ENCODE assay signal across 18 cellular contexts in genomic region chr3:130761730-130762311, GRCh38. TPM values are rescaled to one million over a fixed set of nuclear protein-coding genes. Genes with fewer than 3 reads are reported as not detected.
DNase-seq lines count a peak whose midpoint lies in the region; ATAC-seq and TF ChIP-seq lines count a peak whose summit lies in the region.
"Had no signal": no experiment of that assay in that cellular context is flagged by ENCODE, and none has a peak within 500 bp of the region (broad histone marks: within the 10 kb centered on the region; RNA-seq: fewer than 3 reads in every experiment).

No MANE protein-coding gene starts in this region.

- H3F3A ChIP-seq in Loucy (ENCODE audit: low read depth), result no peaks in the 10 kb centered on the region

- no peaks in the 10 kb centered on the region for H3K9me2 ChIP-seq in Loucy (replicated peaks; ENCODE audit: low read depth, low read length)

- CTCF ChIA-PET in WTC11 (lab: Charles Lee), result interaction anchor here (1.1 to 4.1 kb wide), 2 partner anchors 14 to 132 kb away, joined by 3 to 36 read pairs; partner anchors contain the start of gene ATP2C1

- H3K27me3 ChIP-seq in Loucy (ENCODE audit: insufficient read depth, low read length, poor library complexity, severe bottlenecking) (no peaks in the 10 kb centered on the region), left lung (no peaks in the 10 kb centered on the region), thyroid gland (no peaks in the 10 kb centered on the region)

- H3K36me3 ChIP-seq in Loucy (ENCODE audit: insufficient read depth, low read length) (no peaks in the 10 kb centered on the region), left lung (no peaks in the 10 kb centered on the region), thyroid gland (no peaks in the 10 kb centered on the region)

- ATAC-seq in GM21447 (IDR thresholded peaks at IDR 0.05; ENCODE audit: unreplicated experiment) (peak; percentile 55), WTC11 (0 out of 2 replicates have a peak, but pooled peaks have one; percentile 20), left lung (peak; percentile 66), GM18858 (IDR thresholded peaks at IDR 0.05; ENCODE audit: unreplicated experiment) (no peak), HG03565 (IDR thresholded peaks at IDR 0.05; ENCODE audit: unreplicated experiment) (no peak)

- WGBS in thyroid gland, 2 donors, result 70 to 75% methylated on average over 9 of the region's 9 CpGs

- intact Hi-C loops in left lung (cut with DNase I), result no loop called here
- intact Hi-C loops in thyroid gland (cut with DNase I), result no loop called here

- H3K4me3 Mint-ChIP-seq in WTC11, result no peak overlapping the region
- H3K4me3 Mint-ChIP-seq: CD14-positive monocyte had no signal

- peaks cover 9% of the 10 kb centered on the region for H3K4me1 Mint-ChIP-seq in WTC11
- H3K4me1 Mint-ChIP-seq: CD14-positive monocyte had no signal

- H3K9me3 Mint-ChIP-seq in WTC11, result no peaks in the 10 kb centered on the region
- H3K9me3 Mint-ChIP-seq: CD14-positive monocyte had no signal

- H4K20me1 ChIP-seq in Loucy (ENCODE audit: insufficient read depth, low read length, poor library complexity, severe bottlenecking), result no peaks in the 10 kb centered on the region

- H3K9me3 ChIP-seq in Loucy (ENCODE audit: insufficient read depth, low read depth, low read length) (no peaks in the 10 kb centered on the region), left lung (no peaks in the 10 kb centered on the region), thyroid gland (no peaks in the 10 kb centered on the region)

- H3K27ac Mint-ChIP-seq in WTC11, result no peak overlapping the region
- H3K27ac Mint-ChIP-seq: CD14-positive monocyte had no signal

- no peak overlapping the region for H3K9ac ChIP-seq in Loucy (ENCODE audit: low read depth, low read length, poor library complexity, severe bottlenecking)

- TF ChIP-seq CTCF in Loucy (conservative IDR thresholded peaks at IDR 0.05; ENCODE audit: low read length) (no peak), WTC11 (IDR thresholded peaks at IDR 0.05) (no peak), left lung (IDR thresholded peaks at IDR 0.05) (no peak), thyroid gland (IDR thresholded peaks at IDR 0.05) (no peak)

- H3K36me3 Mint-ChIP-seq in WTC11, result no peaks in the 10 kb centered on the region
- H3K36me3 Mint-ChIP-seq: CD14-positive monocyte had no signal

- TF ChIP-seq POLR2A in thyroid gland (IDR thresholded peaks at IDR 0.05), result no peak

- POLR2A ChIA-PET in WTC11 (lab: Charles Lee), result no interaction called here

- H3K4me1 ChIP-seq in Loucy (ENCODE audit: insufficient read depth, low read length, poor library complexity, severe bottlenecking) (peaks cover 26% of the 10 kb centered on the region), left lung (no peaks in the 10 kb centered on the region), thyroid gland (no peaks in the 10 kb centered on the region)

- no peaks in the 10 kb centered on the region for H3K79me2 ChIP-seq in Loucy (ENCODE audit: insufficient read depth, low read length)

- DNase-seq in WTC11 (ENCODE audit: low spot score) (no peak), left lung (no peak), thyroid gland (no peak)
- DNase-seq in activated CD4-positive, alpha-beta T cell treated with anti-CD3 and anti-CD28 coated beads for 4 hours, result no peak
- DNase-seq: AML-193, COR-L47, EL, H7, NCI-H1048, NCI-H146, NCI-H2081 treated with DMSO at 0.1 percent for 48 hours, NCI-H524, SIG-M5 had no signal

- H3K27ac ChIP-seq in left lung (no peak overlapping the region), thyroid gland (no peak overlapping the region)

- H3K4me2 ChIP-seq in Loucy (ENCODE audit: low read depth, low read length, poor library complexity, severe bottlenecking), result peak overlapping the region; percentile 12

- H3K4me3 ChIP-seq in Loucy (ENCODE audit: low read length, poor library complexity, severe bottlenecking) (no peak overlapping the region), left lung (no peak overlapping the region), thyroid gland (replicated peaks in 1 of 3) (no peak overlapping the region)

- no peaks in the 10 kb centered on the region for H3K27me3 Mint-ChIP-seq in WTC11 (ENCODE audit: low read depth)

- peak overlapping the region; percentile 37; the same call in 1 of the 2 replicates for H2AFZ ChIP-seq in Loucy (ENCODE audit: low read length)

TF ChIP-seq in WTC11, 78 proteins besides CTCF, POLR2A, EP300 and RAD21 (continues in another document):
- TF ChIP-seq ZNF671 (CRISPR knock-in tag; IDR thresholded peaks at IDR 0.05) (no peak), NR2C2 (CRISPR knock-in tag; IDR thresholded peaks at IDR 0.05) (no peak), HMGA2 (CRISPR knock-in tag; IDR thresholded peaks at IDR 0.05) (no peak), ZNF423 (CRISPR knock-in tag; IDR thresholded peaks at IDR 0.05) (no peak), GRHL2 (CRISPR knock-in tag; IDR thresholded peaks at IDR 0.05; ENCODE audit: insufficient replicate concordance, severe bottlenecking) (no peak), NFATC4 (CRISPR knock-in tag; IDR thresholded peaks at IDR 0.05) (no peak), PRDM15 (CRISPR knock-in tag; IDR thresholded peaks at IDR 0.05) (no peak), EMX1 (CRISPR knock-in tag; IDR thresholded peaks at IDR 0.05) (no peak), NR1H2 (CRISPR knock-in tag; IDR thresholded peaks at IDR 0.05) (no peak), FOXK1 (CRISPR knock-in tag; IDR thresholded peaks at IDR 0.05) (no peak)
- TF ChIP-seq, protein P1, sequence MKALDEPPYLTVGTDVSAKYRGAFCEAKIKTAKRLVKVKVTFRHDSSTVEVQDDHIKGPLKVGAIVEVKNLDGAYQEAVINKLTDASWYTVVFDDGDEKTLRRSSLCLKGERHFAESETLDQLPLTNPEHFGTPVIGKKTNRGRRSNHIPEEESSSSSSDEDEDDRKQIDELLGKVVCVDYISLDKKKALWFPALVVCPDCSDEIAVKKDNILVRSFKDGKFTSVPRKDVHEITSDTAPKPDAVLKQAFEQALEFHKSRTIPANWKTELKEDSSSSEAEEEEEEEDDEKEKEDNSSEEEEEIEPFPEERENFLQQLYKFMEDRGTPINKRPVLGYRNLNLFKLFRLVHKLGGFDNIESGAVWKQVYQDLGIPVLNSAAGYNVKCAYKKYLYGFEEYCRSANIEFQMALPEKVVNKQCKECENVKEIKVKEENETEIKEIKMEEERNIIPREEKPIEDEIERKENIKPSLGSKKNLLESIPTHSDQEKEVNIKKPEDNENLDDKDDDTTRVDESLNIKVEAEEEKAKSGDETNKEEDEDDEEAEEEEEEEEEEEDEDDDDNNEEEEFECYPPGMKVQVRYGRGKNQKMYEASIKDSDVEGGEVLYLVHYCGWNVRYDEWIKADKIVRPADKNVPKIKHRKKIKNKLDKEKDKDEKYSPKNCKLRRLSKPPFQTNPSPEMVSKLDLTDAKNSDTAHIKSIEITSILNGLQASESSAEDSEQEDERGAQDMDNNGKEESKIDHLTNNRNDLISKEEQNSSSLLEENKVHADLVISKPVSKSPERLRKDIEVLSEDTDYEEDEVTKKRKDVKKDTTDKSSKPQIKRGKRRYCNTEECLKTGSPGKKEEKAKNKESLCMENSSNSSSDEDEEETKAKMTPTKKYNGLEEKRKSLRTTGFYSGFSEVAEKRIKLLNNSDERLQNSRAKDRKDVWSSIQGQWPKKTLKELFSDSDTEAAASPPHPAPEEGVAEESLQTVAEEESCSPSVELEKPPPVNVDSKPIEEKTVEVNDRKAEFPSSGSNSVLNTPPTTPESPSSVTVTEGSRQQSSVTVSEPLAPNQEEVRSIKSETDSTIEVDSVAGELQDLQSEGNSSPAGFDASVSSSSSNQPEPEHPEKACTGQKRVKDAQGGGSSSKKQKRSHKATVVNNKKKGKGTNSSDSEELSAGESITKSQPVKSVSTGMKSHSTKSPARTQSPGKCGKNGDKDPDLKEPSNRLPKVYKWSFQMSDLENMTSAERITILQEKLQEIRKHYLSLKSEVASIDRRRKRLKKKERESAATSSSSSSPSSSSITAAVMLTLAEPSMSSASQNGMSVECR (CRISPR knock-in tag; IDR thresholded peaks at IDR 0.05; ENCODE audit: borderline replicate concordance), result no peak
- TF ChIP-seq, protein P2, sequence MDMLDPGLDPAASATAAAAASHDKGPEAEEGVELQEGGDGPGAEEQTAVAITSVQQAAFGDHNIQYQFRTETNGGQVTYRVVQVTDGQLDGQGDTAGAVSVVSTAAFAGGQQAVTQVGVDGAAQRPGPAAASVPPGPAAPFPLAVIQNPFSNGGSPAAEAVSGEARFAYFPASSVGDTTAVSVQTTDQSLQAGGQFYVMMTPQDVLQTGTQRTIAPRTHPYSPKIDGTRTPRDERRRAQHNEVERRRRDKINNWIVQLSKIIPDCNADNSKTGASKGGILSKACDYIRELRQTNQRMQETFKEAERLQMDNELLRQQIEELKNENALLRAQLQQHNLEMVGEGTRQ (CRISPR knock-in tag; IDR thresholded peaks at IDR 0.05), result no peak

RNA-seq across cellular contexts. Expression of gene PIK3R4, which starts 15.2 kb away (rescaled TPM):
- total RNA-seq in WTC11 (2021), result 37.2 to 43.8 TPM (median 41.5 TPM) in 3 replicates
- total RNA-seq in left lung, result 10 to 100 TPM; 24.8 to 27.9 TPM
- 10 to 100 TPM; 50.5 to 61.3 (median 54.7) TPM for total RNA-seq in thyroid gland

Comparison
In these comparisons a context has a peak if more than half of its experiments do, and no peak if none do; other contexts are left out.
1. ATAC-seq: peak in GM21447 (single experiment), WTC11 (single experiment) and left lung (single experiment); none in GM18858 (single experiment) and HG03565 (single experiment).